ENCODE assay signal across 17 cellular contexts in genomic region chr13:50115695-50116094, GRCh38.
"Had no signal": no experiment of that assay in that cellular context is flagged by ENCODE, and none has a peak within 500 bp of the region (broad histone marks: within the 10 kb centered on the region; RNA-seq: fewer than 3 reads in every experiment).

No MANE protein-coding gene starts in this region.

- H3K4me3 Mint-ChIP-seq: naive thymus-derived CD8-positive, alpha-beta T cell had no signal

- H3K27me3 Mint-ChIP-seq: naive thymus-derived CD8-positive, alpha-beta T cell had no signal

- H3K36me3 Mint-ChIP-seq: naive thymus-derived CD8-positive, alpha-beta T cell had no signal

- DNase-seq: cortex of kidney; dorsolateral prefrontal cortex; effector CD8-positive, alpha-beta T cell; heart left ventricle; hippocampal formation; kidney glomerular epithelial cell; mammary epithelial cell; naive thymus-derived CD8-positive, alpha-beta T cell; posterior cingulate gyrus; small intestine; stimulated activated CD4-positive, alpha-beta T cell treated with anti-CD3 and anti-CD28 coated beads, Interleukin-12 subunit alpha, Interleukin-12 subunit beta, amount 100 ng/mL, for 4 hours; stimulated activated naive CD4-positive, alpha-beta T cell treated with Interleukin-2 at 50 U/mL for 16 hours; tibial artery; upper lobe of left lung had no signal

- H3K9me3 ChIP-seq: heart left ventricle, right atrium auricular region, suprapubic skin, tibial artery, upper lobe of left lung had no signal

- H3K9me3 Mint-ChIP-seq: naive thymus-derived CD8-positive, alpha-beta T cell had no signal

- ATAC-seq: esophagus mucosa; naive thymus-derived CD8-positive, alpha-beta T cell had no signal

- H3K4me3 ChIP-seq: dorsolateral prefrontal cortex, right atrium auricular region, suprapubic skin, tibial artery, upper lobe of left lung had no signal

- H3K27ac ChIP-seq: dorsolateral prefrontal cortex, suprapubic skin, tibial artery had no signal

- H3K36me3 ChIP-seq: right atrium auricular region, suprapubic skin, tibial artery had no signal

- H3K27me3 ChIP-seq: dorsolateral prefrontal cortex, heart left ventricle, right atrium auricular region, suprapubic skin, tibial artery, upper lobe of left lung had no signal
